Comparison of ENCODE assay signal across 23 cellular contexts in the genomic region with DNA sequence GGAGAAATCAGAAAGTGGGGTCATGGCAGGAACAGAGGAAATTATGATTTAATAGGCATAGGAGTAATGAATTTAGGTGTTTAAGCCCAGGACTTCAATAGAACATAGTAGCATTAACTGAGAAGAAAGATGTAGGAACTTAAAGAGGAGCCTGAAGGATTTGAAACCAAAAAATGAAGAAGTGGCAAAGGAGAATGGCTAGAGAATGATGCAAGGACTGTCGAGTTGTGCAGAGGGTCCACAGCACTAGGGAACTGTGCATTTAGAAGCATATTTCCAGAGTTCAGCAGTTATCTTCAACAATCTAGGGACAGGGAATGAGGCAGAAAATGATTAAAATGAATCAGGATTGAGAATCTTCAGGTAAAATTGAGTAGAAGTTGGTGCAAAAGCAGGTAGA.
DNase-seq lines count a peak whose midpoint lies in the region; ATAC-seq and TF ChIP-seq lines count a peak whose summit lies in the region.
"Had no signal": no experiment of that assay in that cellular context is flagged by ENCODE, and none has a peak within 500 bp of the region (broad histone marks: within the 10 kb centered on the region; RNA-seq: fewer than 3 reads in every experiment).

No MANE protein-coding gene starts in this region.

- in situ Hi-C loops in mammary epithelial cell (cut with MboI; ENCODE audit: low sequenced_read_pairs in 2 of 2), result no loop called here

- H4K20me1 ChIP-seq in mammary epithelial cell (ENCODE audit: insufficient read depth, low read length) (no peaks in the 10 kb centered on the region), MM.1S (ENCODE audit: insufficient read depth, low read length) (no peaks in the 10 kb centered on the region)

- H3K9me2 ChIP-seq in MM.1S (replicated peaks; ENCODE audit: insufficient read depth, low read length), result no peaks in the 10 kb centered on the region

- TF ChIP-seq POLR2A in breast epithelium (IDR thresholded peaks at IDR 0.05), result no peak

- no peak overlapping the region for H3K9ac ChIP-seq in mammary epithelial cell (ENCODE audit: insufficient read depth, low read length)
- H3K9ac ChIP-seq in MM.1S (ENCODE audit: low read length), result no peak overlapping the region
- H3K9ac ChIP-seq: KMS-11 had no signal

- H3K4me2 ChIP-seq in mammary epithelial cell (ENCODE audit: insufficient read depth, low read depth, low read length) (no peak overlapping the region), MM.1S (ENCODE audit: low read depth, low read length) (no peak overlapping the region)
- H3K4me2 ChIP-seq: KMS-11 had no signal

- no peaks in the 10 kb centered on the region for H3K9me3 ChIP-seq in mammary epithelial cell (replicated peaks; ENCODE audit: insufficient read depth, low read length)
- no peaks in the 10 kb centered on the region for H3K9me3 ChIP-seq in breast epithelium
- H3K9me3 ChIP-seq in MM.1S (replicated peaks; ENCODE audit: insufficient read depth, low read length), result no peaks in the 10 kb centered on the region
- H3K9me3 ChIP-seq: BE2C had no signal

- DNase-seq in mammary epithelial cell (no peak), breast epithelium (ENCODE audit: low spot score in 2 of 2) (no peak), NOMO-1 treated with DMSO at 0.1 percent for 48 hours (lab: John Stamatoyannopoulos, UW; ENCODE audit: unreplicated experiment) (peak; percentile 86), SKM-1 (lab: John Stamatoyannopoulos, UW; ENCODE audit: unreplicated experiment) (peak; percentile 54), MM.1S (no peak)
- DNase-seq: BE2C; CD4-positive, CD25-positive, alpha-beta regulatory T cell; HCEC 1CT; NCI-H1417; NCI-H1694; NCI-H2029 treated with DMSO at 0.1 percent for 48 hours; NCI-H226; NCI-H510A; NCI-H69; Right ventricle myocardium superior; RPMI8226; SW 1271 had no signal

- H3K27me3 ChIP-seq in mammary epithelial cell (ENCODE audit: insufficient read depth, low read length) (no peaks in the 10 kb centered on the region), breast epithelium (no peaks in the 10 kb centered on the region), MM.1S (replicated peaks; ENCODE audit: insufficient read depth, low read length) (no peaks in the 10 kb centered on the region)
- H3K27me3 ChIP-seq: BE2C had no signal

- ATAC-seq in GM19397 (IDR thresholded peaks at IDR 0.05; ENCODE audit: unreplicated experiment), result no peak
- no peak for ATAC-seq in HG03108 (IDR thresholded peaks at IDR 0.05; ENCODE audit: unreplicated experiment)
- no peak for ATAC-seq in GM18873 (IDR thresholded peaks at IDR 0.05; ENCODE audit: low FRiP score, unreplicated experiment)

- H3K4me1 ChIP-seq in mammary epithelial cell (ENCODE audit: insufficient read depth, low read length) (no peaks in the 10 kb centered on the region), breast epithelium (no peaks in the 10 kb centered on the region), MM.1S (ENCODE audit: low read length) (no peaks in the 10 kb centered on the region)
- H3K4me1 ChIP-seq: BE2C had no signal

- H2AFZ ChIP-seq in mammary epithelial cell (ENCODE audit: low read depth, low read length) (peak overlapping the region; percentile 5), MM.1S (ENCODE audit: low read length) (no peak overlapping the region)

- CTCF ChIA-PET in mammary epithelial cell (lab: Charles Lee; ENCODE audit: low non-redundant PET), result no interaction called here

- dilution Hi-C loops in mammary epithelial cell (cut with HindIII; ENCODE audit: low sequenced_read_pairs), result no loop called here

- H3K4me3 ChIP-seq in mammary epithelial cell (replicated peaks in 1 of 3; ENCODE audit: insufficient read depth in 1 of 3, low read depth in 2 of 3, low read length in 3 of 3) (no peak overlapping the region), breast epithelium (no peak overlapping the region), MM.1S (ENCODE audit: low read length) (no peak overlapping the region)

- H3K27ac ChIP-seq in mammary epithelial cell (ENCODE audit: insufficient read depth, low read depth, low read length), result no peak overlapping the region
- no peak overlapping the region for H3K27ac ChIP-seq in breast epithelium
- H3K27ac ChIP-seq in MM.1S (ENCODE audit: low read length), result no peak overlapping the region
- H3K27ac ChIP-seq: 22Rv1, HL-60, KMS-11 had no signal

- intact Hi-C loops in mammary epithelial cell (cut with micrococcal nuclease), result no loop called here
- intact Hi-C loops in breast epithelium (cut with DNase I; ENCODE audit: low total_unique reads), result no loop called here

- WGBS in mammary epithelial cell (ENCODE audit: low coverage, missing lambda C conversion rate), result 100% methylated on average over 1 of the region's 1 CpG

- no TSS peak for BruUV-seq in mammary epithelial cell (replicated peaks; lab: Mats Ljungman, UMichigan)

- TF ChIP-seq CTCF in mammary epithelial cell (conservative IDR thresholded peaks at IDR 0.05 in 1 of 2, IDR thresholded peaks at IDR 0.05 in 1 of 2; ENCODE audit: extremely low read depth in 1 of 2, insufficient read depth in 1 of 2, low read depth in 1 of 2, low read length in 2 of 2) (no peak), breast epithelium (IDR thresholded peaks at IDR 0.05) (no peak), MM.1S (IDR thresholded peaks at IDR 0.05; ENCODE audit: low read length) (no peak)

- H3K79me2 ChIP-seq in mammary epithelial cell (ENCODE audit: insufficient read depth, low read length), result no peaks in the 10 kb centered on the region
- H3K79me2 ChIP-seq in MM.1S (ENCODE audit: low read length), result no peaks in the 10 kb centered on the region

- H3F3A ChIP-seq in MM.1S (ENCODE audit: insufficient read depth, low read length), result no peaks in the 10 kb centered on the region

- H3K36me3 ChIP-seq in mammary epithelial cell (ENCODE audit: insufficient read depth, low read length) (no peaks in the 10 kb centered on the region), breast epithelium (no peaks in the 10 kb centered on the region), MM.1S (replicated peaks; ENCODE audit: insufficient read depth, low read length) (no peaks in the 10 kb centered on the region)
- H3K36me3 ChIP-seq: BE2C had no signal

Comparison
In these comparisons a context has a peak if more than half of its experiments do, and no peak if none do; other contexts are left out.
1. DNase-seq: peak in NOMO-1 treated with DMSO at 0.1 percent for 48 hours (single experiment) and SKM-1 (single experiment); none in mammary epithelial cell (single experiment), breast epithelium (0 of 2) and MM.1S (single experiment).